ENCODE assay signal across 8 cellular contexts in genomic region chr1:211548321-211549091, GRCh38. TPM values are rescaled to one million over a fixed set of nuclear protein-coding genes. Genes with fewer than 3 reads are reported as not detected.
DNase-seq lines count a peak whose midpoint lies in the region; ATAC-seq and TF ChIP-seq lines count a peak whose summit lies in the region.
"Had no signal": no experiment of that assay in that cellular context is flagged by ENCODE, and none has a peak within 500 bp of the region (broad histone marks: within the 10 kb centered on the region; RNA-seq: fewer than 3 reads in every experiment).

No MANE protein-coding gene starts in this region.

- no TSS peak for BruUV-seq in HCT116 (replicated peaks; lab: Mats Ljungman, UMichigan)

- H4K20me1 ChIP-seq in HCT116 (ENCODE audit: insufficient read depth) (no peaks in the 10 kb centered on the region), smooth muscle cell (ENCODE audit: low read depth) (no peaks in the 10 kb centered on the region)

- H3K27me3 ChIP-seq in HCT116 (ENCODE audit: insufficient read depth, low read length) (no peaks in the 10 kb centered on the region), smooth muscle cell (ENCODE audit: low read depth) (no peaks in the 10 kb centered on the region)

- no peak overlapping the region for H2AFZ ChIP-seq in HCT116 (ENCODE audit: low read depth, low read length, poor library complexity, severe bottlenecking)
- H2AFZ ChIP-seq in smooth muscle cell (ENCODE audit: low read depth), result no peak overlapping the region

- no peaks in the 10 kb centered on the region for H3K36me3 ChIP-seq in HCT116 (ENCODE audit: control insufficient read depth in 1 of 2, insufficient read depth in 2 of 2, low read length in 2 of 2)
- H3K36me3 ChIP-seq in smooth muscle cell (ENCODE audit: low read depth), result no peaks in the 10 kb centered on the region

- H3K9ac ChIP-seq in HCT116 (ENCODE audit: low read length) (no peak overlapping the region), smooth muscle cell (ENCODE audit: low read depth) (no peak overlapping the region)

- DNase-seq in HCT116 (ENCODE audit: low read depth, low spot score), result no peak
- DNase-seq in NCI-H510A treated with DMSO at 0.1 percent for 48 hours (lab: John Stamatoyannopoulos, UW), result peak; percentile 30
- no peak for DNase-seq in Right ventricle myocardium superior
- no peak for DNase-seq in smooth muscle cell (lab: John Stamatoyannopoulos, UW; ENCODE audit: unreplicated experiment)
- DNase-seq in NCI-H2029 (lab: John Stamatoyannopoulos, UW), result no peak
- DNase-seq in foreskin fibroblast, result no peak
- no peak for DNase-seq in hippocampal formation (lab: John Stamatoyannopoulos, UW)

- H3K4me3 ChIP-seq in HCT116 (replicated peaks in 1 of 2; ENCODE audit: low read depth in 1 of 2, low read length in 2 of 2) (no peak overlapping the region), smooth muscle cell (no peak overlapping the region), foreskin fibroblast (ENCODE audit: low read depth in 1 of 2, low read length in 2 of 2) (no peak overlapping the region)

- POLR2A ChIA-PET in HCT116 (lab: Charles Lee), result no interaction called here

- TF ChIP-seq RAD21 in HCT116 (IDR thresholded peaks at IDR 0.05; ENCODE audit: low read depth), result no peak

- H3K4me1 ChIP-seq in HCT116 (ENCODE audit: control insufficient read depth in 1 of 2, insufficient read depth in 2 of 2, low read length in 2 of 2) (peaks cover 0 to 5% of the 10 kb centered on the region in 2 experiments; a peak in 1 of 4 replicates), smooth muscle cell (ENCODE audit: low read depth) (no peaks in the 10 kb centered on the region)

- H3K79me2 ChIP-seq in HCT116 (ENCODE audit: insufficient read depth, low read length), result no peaks in the 10 kb centered on the region
- H3K79me2 ChIP-seq in smooth muscle cell (ENCODE audit: low read depth), result no peaks in the 10 kb centered on the region

- CTCF ChIA-PET in HCT116 (lab: Charles Lee), result no interaction called here

- WGBS in smooth muscle cell (ENCODE audit: low lambda C conversion rate), result 61% methylated on average over 9 of the region's 9 CpGs

- H3K9me2 ChIP-seq in HCT116 (ENCODE audit: insufficient read depth), result no peaks in the 10 kb centered on the region

- H3K9me3 ChIP-seq in HCT116 (ENCODE audit: control insufficient read depth in 1 of 2, insufficient read depth in 1 of 2, low read depth in 1 of 2, low read length in 2 of 2), result no peaks in the 10 kb centered on the region
- H3K9me3 ChIP-seq in smooth muscle cell (replicated peaks; ENCODE audit: low read depth), result no peaks in the 10 kb centered on the region

- TF ChIP-seq CTCF in HCT116 (IDR thresholded peaks at IDR 0.05 in 2 of 3, conservative IDR thresholded peaks at IDR 0.05 in 1 of 3; ENCODE audit: borderline replicate concordance in 1 of 3, insufficient read depth in 1 of 3, low read depth in 2 of 3, low read length in 2 of 3) (no peak), smooth muscle cell (IDR thresholded peaks at IDR 0.05; ENCODE audit: borderline replicate concordance, insufficient read depth, poor library complexity, severe bottlenecking) (no peak), foreskin fibroblast (IDR thresholded peaks at IDR 0.05; ENCODE audit: low read depth, low read length) (no peak)

- RAD21 ChIA-PET in HCT116 (lab: Charles Lee; ENCODE audit: low non-redundant PET in 1 of 2, low total read pairs in 2 of 2, uncharacterized antibody in 2 of 2, unreplicated experiment in 2 of 2), result no interaction called here

- TF ChIP-seq POLR2A in HCT116 (IDR thresholded peaks at IDR 0.05; ENCODE audit: borderline replicate concordance, extremely low read depth, insufficient read depth, insufficient read length), result no peak

- H3F3A ChIP-seq in smooth muscle cell (ENCODE audit: low read depth), result no peaks in the 10 kb centered on the region

- H3K4me2 ChIP-seq in HCT116 (ENCODE audit: low read length) (no peak overlapping the region), smooth muscle cell (no peak overlapping the region)

- intact Hi-C loops in HCT116 (cut with micrococcal nuclease) (no loop called here), Right ventricle myocardium superior (cut with DNase I) (no loop called here)

- ATAC-seq in HCT116, result peak; percentile 60
- ATAC-seq in Right ventricle myocardium superior (ENCODE audit: poor library complexity), result peak; percentile 58

- H3K27ac ChIP-seq in HCT116 (ENCODE audit: low read depth, low read length), result no peak overlapping the region
- peak overlapping the region; percentile 7 for H3K27ac ChIP-seq in smooth muscle cell (ENCODE audit: low read depth)

TF ChIP-seq in HCT116, 20 proteins besides CTCF, POLR2A, EP300 and RAD21:
- TF ChIP-seq EZH2 (IDR thresholded peaks at IDR 0.05), result no peak
- TF ChIP-seq ZNF274 (IDR thresholded peaks at IDR 0.05; ENCODE audit: low read depth, low read length), result no peak
- TF ChIP-seq SIN3A (IDR thresholded peaks at IDR 0.05; ENCODE audit: low read depth), result no peak
- no peak for TF ChIP-seq ELF1 (IDR thresholded peaks at IDR 0.05; ENCODE audit: borderline replicate concordance, low read depth)
- TF ChIP-seq, protein P1, sequence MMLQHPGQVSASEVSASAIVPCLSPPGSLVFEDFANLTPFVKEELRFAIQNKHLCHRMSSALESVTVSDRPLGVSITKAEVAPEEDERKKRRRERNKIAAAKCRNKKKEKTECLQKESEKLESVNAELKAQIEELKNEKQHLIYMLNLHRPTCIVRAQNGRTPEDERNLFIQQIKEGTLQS (IDR thresholded peaks at IDR 0.05), result no peak
- TF ChIP-seq SP1 (IDR thresholded peaks at IDR 0.05; ENCODE audit: low read depth), result no peak
- no peak for TF ChIP-seq SRF (IDR thresholded peaks at IDR 0.05; ENCODE audit: low read depth)
- TF ChIP-seq CBX3 (IDR thresholded peaks at IDR 0.05; ENCODE audit: low read depth), result no peak
- TF ChIP-seq EZH2phosphoT487 (IDR thresholded peaks at IDR 0.05; ENCODE audit: borderline replicate concordance), result no peak
- TF ChIP-seq, protein P2, sequence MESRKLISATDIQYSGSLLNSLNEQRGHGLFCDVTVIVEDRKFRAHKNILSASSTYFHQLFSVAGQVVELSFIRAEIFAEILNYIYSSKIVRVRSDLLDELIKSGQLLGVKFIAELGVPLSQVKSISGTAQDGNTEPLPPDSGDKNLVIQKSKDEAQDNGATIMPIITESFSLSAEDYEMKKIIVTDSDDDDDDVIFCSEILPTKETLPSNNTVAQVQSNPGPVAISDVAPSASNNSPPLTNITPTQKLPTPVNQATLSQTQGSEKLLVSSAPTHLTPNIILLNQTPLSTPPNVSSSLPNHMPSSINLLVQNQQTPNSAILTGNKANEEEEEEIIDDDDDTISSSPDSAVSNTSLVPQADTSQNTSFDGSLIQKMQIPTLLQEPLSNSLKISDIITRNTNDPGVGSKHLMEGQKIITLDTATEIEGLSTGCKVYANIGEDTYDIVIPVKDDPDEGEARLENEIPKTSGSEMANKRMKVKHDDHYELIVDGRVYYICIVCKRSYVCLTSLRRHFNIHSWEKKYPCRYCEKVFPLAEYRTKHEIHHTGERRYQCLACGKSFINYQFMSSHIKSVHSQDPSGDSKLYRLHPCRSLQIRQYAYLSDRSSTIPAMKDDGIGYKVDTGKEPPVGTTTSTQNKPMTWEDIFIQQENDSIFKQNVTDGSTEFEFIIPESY (IDR thresholded peaks at IDR 0.05; ENCODE audit: extremely low read depth, insufficient replicate concordance, low read length), result no peak
- TF ChIP-seq CEBPB (IDR thresholded peaks at IDR 0.05; ENCODE audit: low read depth), result no peak
- TF ChIP-seq YY1 (IDR thresholded peaks at IDR 0.05; ENCODE audit: extremely low read depth, insufficient replicate concordance, low read depth, low read length), result no peak
- no peak for TF ChIP-seq MAX (IDR thresholded peaks at IDR 0.05)
- TF ChIP-seq FOSL1 (IDR thresholded peaks at IDR 0.05; ENCODE audit: low read depth), result no peak
- TF ChIP-seq POLR2AphosphoS5 (IDR thresholded peaks at IDR 0.05; ENCODE audit: low read depth, low read length), result no peak

RNA-seq across cellular contexts. Expression of gene SLC30A1, which starts 30.5 kb away (rescaled TPM):
- total RNA-seq in HCT116 (2021; ENCODE audit: unreplicated experiment), result 9.7 TPM
- polyA plus RNA-seq in HCT116 (2012), result 3.6 and 5.0 TPM in 2 replicates
- 9.8 TPM for total RNA-seq in Right ventricle myocardium superior
- 19.0 and 20.6 TPM in 2 replicates for total RNA-seq in smooth muscle cell
- 6.8 and 8.0 TPM in 2 replicates for polyA plus RNA-seq in smooth muscle cell

RNA-seq across cellular contexts. Expression of gene RD3, which starts 56.5 kb away (rescaled TPM):
- total RNA-seq in HCT116 (2021; ENCODE audit: unreplicated experiment), result not detected
- not detected in 2 replicates for polyA plus RNA-seq in HCT116 (2012)
- total RNA-seq in Right ventricle myocardium superior, result not detected
- not detected in 2 replicates for total RNA-seq in smooth muscle cell
- not detected in 2 replicates for polyA plus RNA-seq in smooth muscle cell
- total RNA-seq: liver had no signal
- polyA plus RNA-seq: liver had no signal
